ENCODE assay signal across 1 cellular context in the genomic region with DNA sequence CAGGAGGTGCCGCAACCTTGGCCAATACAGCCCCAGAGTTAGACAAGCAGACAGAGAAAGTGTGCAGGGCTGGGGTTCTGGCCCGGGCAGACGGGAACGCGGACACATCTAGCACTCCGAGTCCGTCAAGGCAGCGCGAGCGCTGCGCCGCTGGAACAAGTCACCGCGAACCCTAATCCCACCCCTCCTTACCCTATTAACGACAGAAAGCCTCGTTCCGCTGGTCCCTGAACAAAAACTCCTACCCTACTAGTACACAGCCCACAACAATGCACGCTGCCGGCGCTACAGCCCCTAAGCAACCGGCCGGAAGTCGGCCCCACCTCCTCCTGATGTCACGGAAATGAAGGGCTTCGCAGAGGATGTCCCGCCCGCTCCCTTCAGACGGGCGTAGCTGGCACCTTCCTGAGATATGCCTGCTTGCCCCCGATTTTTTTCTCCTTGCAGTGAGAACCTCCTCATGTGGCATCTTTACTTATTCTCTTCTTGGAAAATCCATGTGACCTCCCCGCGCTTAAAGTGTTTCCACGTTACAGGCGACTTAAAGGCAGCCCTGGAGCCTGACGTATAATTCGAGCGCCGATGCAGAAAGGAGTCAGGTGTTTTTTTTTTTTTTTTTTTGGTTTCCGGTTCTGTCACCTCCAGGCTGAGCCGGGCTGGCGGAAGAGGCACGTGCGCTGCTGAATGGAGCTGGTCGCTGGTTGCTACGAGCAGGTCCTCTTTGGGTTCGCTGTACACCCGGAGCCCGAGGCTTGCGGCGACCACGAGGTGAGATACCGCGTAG.
TF ChIP-seq lines count a peak whose summit lies in the region.

A gene (minus strand): TSS at position 315 of the 784 bp plus-strand sequence. CDS start 7,066 bp downstream, outside the sequence.
A gene with protein sequence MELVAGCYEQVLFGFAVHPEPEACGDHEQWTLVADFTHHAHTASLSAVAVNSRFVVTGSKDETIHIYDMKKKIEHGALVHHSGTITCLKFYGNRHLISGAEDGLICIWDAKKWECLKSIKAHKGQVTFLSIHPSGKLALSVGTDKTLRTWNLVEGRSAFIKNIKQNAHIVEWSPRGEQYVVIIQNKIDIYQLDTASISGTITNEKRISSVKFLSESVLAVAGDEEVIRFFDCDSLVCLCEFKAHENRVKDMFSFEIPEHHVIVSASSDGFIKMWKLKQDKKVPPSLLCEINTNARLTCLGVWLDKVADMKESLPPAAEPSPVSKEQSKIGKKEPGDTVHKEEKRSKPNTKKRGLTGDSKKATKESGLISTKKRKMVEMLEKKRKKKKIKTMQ (plus strand): TSS at position 671 of the 784 bp plus-strand sequence. CDS start 14 bp downstream, at position 685.

TF ChIP-seq in HepG2, 621 proteins besides CTCF, POLR2A, EP300 and RAD21 (continued from another document):
- TF ChIP-seq, protein P1, sequence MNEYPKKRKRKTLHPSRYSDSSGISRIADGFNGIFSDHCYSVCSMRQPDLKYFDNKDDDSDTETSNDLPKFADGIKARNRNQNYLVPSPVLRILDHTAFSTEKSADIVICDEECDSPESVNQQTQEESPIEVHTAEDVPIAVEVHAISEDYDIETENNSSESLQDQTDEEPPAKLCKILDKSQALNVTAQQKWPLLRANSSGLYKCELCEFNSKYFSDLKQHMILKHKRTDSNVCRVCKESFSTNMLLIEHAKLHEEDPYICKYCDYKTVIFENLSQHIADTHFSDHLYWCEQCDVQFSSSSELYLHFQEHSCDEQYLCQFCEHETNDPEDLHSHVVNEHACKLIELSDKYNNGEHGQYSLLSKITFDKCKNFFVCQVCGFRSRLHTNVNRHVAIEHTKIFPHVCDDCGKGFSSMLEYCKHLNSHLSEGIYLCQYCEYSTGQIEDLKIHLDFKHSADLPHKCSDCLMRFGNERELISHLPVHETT (CRISPR knock-in tag; conservative IDR thresholded peaks at IDR 0.05) = 0 out of 2 replicates have a peak, but pooled peaks have one; percentile 71
- TF ChIP-seq RARG (CRISPR knock-in tag; IDR thresholded peaks at IDR 0.05; ENCODE audit: low read depth) = no peak
- peak; percentile 6; the same call in 1 of the 2 replicates for TF ChIP-seq ZNF530 (CRISPR knock-in tag; IDR thresholded peaks at IDR 0.05; ENCODE audit: low read depth)
- peak; percentile 50; the same call in 1 of the 2 replicates for TF ChIP-seq NFIC (IDR thresholded peaks at IDR 0.05; ENCODE audit: low read length)
- TF ChIP-seq IRF2 (CRISPR knock-in tag; IDR thresholded peaks at IDR 0.05) = peak; percentile 90; the same call in 1 of the 2 replicates
- TF ChIP-seq, protein P2, sequence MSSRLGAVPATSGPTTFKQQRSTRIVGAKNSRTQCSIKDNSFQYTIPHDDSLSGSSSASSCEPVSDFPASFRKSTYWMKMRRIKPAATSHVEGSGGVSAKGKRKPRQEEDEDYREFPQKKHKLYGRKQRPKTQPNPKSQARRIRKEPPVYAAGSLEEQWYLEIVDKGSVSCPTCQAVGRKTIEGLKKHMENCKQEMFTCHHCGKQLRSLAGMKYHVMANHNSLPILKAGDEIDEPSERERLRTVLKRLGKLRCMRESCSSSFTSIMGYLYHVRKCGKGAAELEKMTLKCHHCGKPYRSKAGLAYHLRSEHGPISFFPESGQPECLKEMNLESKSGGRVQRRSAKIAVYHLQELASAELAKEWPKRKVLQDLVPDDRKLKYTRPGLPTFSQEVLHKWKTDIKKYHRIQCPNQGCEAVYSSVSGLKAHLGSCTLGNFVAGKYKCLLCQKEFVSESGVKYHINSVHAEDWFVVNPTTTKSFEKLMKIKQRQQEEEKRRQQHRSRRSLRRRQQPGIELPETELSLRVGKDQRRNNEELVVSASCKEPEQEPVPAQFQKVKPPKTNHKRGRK (CRISPR knock-in tag; IDR thresholded peaks at IDR 0.05) = no peak
- TF ChIP-seq SATB2 (CRISPR knock-in tag; IDR thresholded peaks at IDR 0.05) = 0 out of 2 replicates have a peak, but pooled peaks have one; percentile 42
- no peak for TF ChIP-seq U2AF2 (IDR thresholded peaks at IDR 0.05; ENCODE audit: low read depth, low read length)
- no peak for TF ChIP-seq TCF7L2 (IDR thresholded peaks at IDR 0.05; ENCODE audit: low read depth, low read length)
- TF ChIP-seq GZF1 (CRISPR knock-in tag; IDR thresholded peaks at IDR 0.05) = peak; percentile 53; the same call in 1 of the 2 replicates
- TF ChIP-seq, protein P3, sequence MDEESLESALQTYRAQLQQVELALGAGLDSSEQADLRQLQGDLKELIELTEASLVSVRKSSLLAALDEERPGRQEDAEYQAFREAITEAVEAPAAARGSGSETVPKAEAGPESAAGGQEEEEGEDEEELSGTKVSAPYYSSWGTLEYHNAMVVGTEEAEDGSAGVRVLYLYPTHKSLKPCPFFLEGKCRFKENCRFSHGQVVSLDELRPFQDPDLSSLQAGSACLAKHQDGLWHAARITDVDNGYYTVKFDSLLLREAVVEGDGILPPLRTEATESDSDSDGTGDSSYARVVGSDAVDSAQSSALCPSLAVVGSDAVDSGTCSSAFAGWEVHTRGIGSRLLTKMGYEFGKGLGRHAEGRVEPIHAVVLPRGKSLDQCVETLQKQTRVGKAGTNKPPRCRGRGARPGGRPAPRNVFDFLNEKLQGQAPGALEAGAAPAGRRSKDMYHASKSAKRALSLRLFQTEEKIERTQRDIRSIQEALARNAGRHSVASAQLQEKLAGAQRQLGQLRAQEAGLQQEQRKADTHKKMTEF (CRISPR knock-in tag; IDR thresholded peaks at IDR 0.05) = peak; percentile 96
- peak; percentile 21; the same call in 1 of the 2 replicates for TF ChIP-seq RORA (CRISPR knock-in tag; IDR thresholded peaks at IDR 0.05)
- peak; percentile 54; the same call in 1 of the 2 replicates for TF ChIP-seq ELF4 (CRISPR knock-in tag; IDR thresholded peaks at IDR 0.05; ENCODE audit: borderline replicate concordance)
- peak; percentile 96; the same call in 1 of the 2 replicates for TF ChIP-seq KMT2A (CRISPR knock-in tag; IDR thresholded peaks at IDR 0.05)
- TF ChIP-seq, protein P4, sequence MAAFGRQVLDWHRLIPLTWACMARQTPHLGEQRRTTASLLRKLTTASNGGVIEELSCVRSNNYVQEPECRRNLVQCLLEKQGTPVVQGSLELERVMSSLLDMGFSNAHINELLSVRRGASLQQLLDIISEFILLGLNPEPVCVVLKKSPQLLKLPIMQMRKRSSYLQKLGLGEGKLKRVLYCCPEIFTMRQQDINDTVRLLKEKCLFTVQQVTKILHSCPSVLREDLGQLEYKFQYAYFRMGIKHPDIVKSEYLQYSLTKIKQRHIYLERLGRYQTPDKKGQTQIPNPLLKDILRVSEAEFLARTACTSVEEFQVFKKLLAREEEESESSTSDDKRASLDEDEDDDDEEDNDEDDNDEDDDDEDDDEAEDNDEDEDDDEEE (CRISPR knock-in tag; IDR thresholded peaks at IDR 0.05) = no peak
- no peak for TF ChIP-seq SUZ12 (IDR thresholded peaks at IDR 0.05; ENCODE audit: low read depth, low read length)
- TF ChIP-seq RBFOX2 (IDR thresholded peaks at IDR 0.05; ENCODE audit: low read depth, low read length) = peak; percentile 84
- peak; percentile 69 for TF ChIP-seq ELF3 (CRISPR knock-in tag; IDR thresholded peaks at IDR 0.05)
- TF ChIP-seq, protein P5, sequence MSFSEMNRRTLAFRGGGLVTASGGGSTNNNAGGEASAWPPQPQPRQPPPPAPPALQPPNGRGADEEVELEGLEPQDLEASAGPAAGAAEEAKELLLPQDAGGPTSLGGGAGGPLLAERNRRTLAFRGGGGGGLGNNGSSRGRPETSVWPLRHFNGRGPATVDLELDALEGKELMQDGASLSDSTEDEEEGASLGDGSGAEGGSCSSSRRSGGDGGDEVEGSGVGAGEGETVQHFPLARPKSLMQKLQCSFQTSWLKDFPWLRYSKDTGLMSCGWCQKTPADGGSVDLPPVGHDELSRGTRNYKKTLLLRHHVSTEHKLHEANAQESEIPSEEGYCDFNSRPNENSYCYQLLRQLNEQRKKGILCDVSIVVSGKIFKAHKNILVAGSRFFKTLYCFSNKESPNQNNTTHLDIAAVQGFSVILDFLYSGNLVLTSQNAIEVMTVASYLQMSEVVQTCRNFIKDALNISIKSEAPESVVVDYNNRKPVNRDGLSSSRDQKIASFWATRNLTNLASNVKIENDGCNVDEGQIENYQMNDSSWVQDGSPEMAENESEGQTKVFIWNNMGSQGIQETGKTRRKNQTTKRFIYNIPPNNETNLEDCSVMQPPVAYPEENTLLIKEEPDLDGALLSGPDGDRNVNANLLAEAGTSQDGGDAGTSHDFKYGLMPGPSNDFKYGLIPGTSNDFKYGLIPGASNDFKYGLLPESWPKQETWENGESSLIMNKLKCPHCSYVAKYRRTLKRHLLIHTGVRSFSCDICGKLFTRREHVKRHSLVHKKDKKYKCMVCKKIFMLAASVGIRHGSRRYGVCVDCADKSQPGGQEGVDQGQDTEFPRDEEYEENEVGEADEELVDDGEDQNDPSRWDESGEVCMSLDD (CRISPR knock-in tag; IDR thresholded peaks at IDR 0.05; ENCODE audit: borderline replicate concordance) = no peak
- TF ChIP-seq ZKSCAN5 (CRISPR knock-in tag; IDR thresholded peaks at IDR 0.05) = peak; percentile 90
